10 cellular contexts compared by ENCODE assay signal in the genomic region with DNA sequence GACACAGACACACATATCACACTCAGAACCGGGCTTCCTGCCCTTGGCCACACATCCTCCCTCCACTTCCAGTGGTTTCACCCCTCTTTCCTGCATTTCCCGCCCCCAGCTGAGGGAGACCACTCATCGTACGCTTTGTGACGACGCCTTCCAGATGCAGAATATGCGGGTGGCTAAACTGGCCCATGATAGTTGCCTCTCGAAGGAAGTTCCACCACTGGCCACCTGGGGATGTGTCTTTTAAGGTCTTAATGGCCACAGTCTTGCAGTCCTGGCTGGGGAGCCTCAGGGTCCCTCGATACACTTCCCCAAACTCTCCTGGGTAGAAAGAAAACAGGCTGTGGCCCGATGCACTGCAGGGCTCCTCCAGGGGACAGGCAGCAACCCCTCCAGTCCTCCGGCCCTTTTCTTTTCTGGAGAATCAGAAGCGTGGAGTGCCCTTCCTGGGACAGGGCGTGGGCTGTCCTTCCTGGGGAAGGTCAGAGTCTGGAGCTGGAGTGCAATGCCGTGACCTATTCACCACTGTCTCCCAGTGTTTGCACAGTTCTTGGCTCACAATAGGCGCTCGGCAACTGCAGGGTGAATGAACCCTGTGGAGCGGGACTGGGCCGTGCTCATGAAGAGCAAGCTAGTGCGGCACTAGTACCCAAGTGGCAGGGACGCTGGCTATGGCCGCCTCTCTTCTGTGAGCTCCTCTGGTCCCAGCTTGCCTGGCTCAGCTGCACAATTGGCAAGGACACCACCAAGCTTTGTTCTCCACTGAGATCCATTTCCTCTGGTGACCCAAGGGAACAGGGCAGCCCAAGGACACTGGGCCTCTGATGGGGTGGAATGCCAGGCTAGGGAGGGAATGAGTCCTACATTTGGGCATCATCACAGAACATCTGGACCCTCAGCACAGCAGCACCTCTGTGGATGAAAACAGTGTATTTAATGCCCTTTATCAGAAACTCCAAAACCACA. TPM values are rescaled to one million over a fixed set of nuclear protein-coding genes. Genes with fewer than 3 reads are reported as not detected.
A peak's percentile ranks its signal among the peaks of the same experiment; 100 is the strongest.
DNase-seq lines count a peak whose midpoint lies in the region; ATAC-seq and TF ChIP-seq lines count a peak whose summit lies in the region.
"Had no signal": no experiment of that assay in that cellular context is flagged by ENCODE, and none has a peak within 500 bp of the region (broad histone marks: within the 10 kb centered on the region; RNA-seq: fewer than 3 reads in every experiment).

No MANE protein-coding gene starts in this region.

- TF ChIP-seq POLR2A in adrenal gland (IDR thresholded peaks at IDR 0.05) = no peak

- H3K9ac ChIP-seq in BLaER1 treated with 17β-estradiol and CSF1 and Interleukin-3, amounts not matched to agents 10 nM and 100 nM = peak overlapping the region in 4 of 11 experiments; percentile 5 to 30 (median 13); a peak in 3 of 22 replicates

- H3K4me1 ChIP-seq in BLaER1 treated with 17β-estradiol and CSF1 and Interleukin-3, amounts not matched to agents 10 nM and 100 nM = peaks cover 16 to 53% (median 31%) of the 10 kb centered on the region in 10 experiments
- peaks cover 11 to 33% of the 10 kb centered on the region in 2 donors for H3K4me1 ChIP-seq in adrenal gland (replicated peaks in 1 of 2)
- peaks cover 55% of the 10 kb centered on the region for H3K4me1 ChIP-seq in lower lobe of right lung

- DNase-seq in HFF-Myc (ENCODE audit: extremely low read depth, low read depth) = no peak
- peak in 4 of 7 donors; percentile 52 to 70 (median 62) for DNase-seq in adrenal gland
- no peak for DNase-seq in lower lobe of right lung
- DNase-seq in inferior parietal cortex (ENCODE audit: extremely low spot score) = no peak
- no peak for DNase-seq in GM19240 (ENCODE audit: insufficient read length, low spot score)
- no peak for DNase-seq in SIG-M5 (lab: John Stamatoyannopoulos, UW)
- DNase-seq in activated gamma-delta T cell (lab: John Stamatoyannopoulos, UW) = no peak
- DNase-seq: activated T-cell treated with anti-CD3 and anti-CD28 coated beads, Interleukin-2, amount 50 U/mL, for 72 hours had no signal

- TF ChIP-seq CTCF in HFF-Myc (IDR thresholded peaks at IDR 0.05; ENCODE audit: low read depth, low read length, missing control alignments) (peak; percentile 8), adrenal gland (IDR thresholded peaks at IDR 0.05) (peak in 3 of 6 experiments; percentile 14 to 35 (median 25)), lower lobe of right lung (IDR thresholded peaks at IDR 0.05) (no peak)

- peaks cover 19 to 32% (median 26%) of the 10 kb centered on the region in 11 experiments for H3K36me3 ChIP-seq in BLaER1 treated with 17β-estradiol and CSF1 and Interleukin-3, amounts not matched to agents 10 nM and 100 nM
- H3K36me3 ChIP-seq in adrenal gland (replicated peaks in 1 of 2) (peaks cover 0 to 10% of the 10 kb centered on the region in 2 donors), lower lobe of right lung (peaks cover 20% of the 10 kb centered on the region)

- no peaks in the 10 kb centered on the region for H3K9me3 ChIP-seq in BLaER1 treated with 17β-estradiol and CSF1 and Interleukin-3, amounts not matched to agents 10 nM and 100 nM (replicated peaks in 1 of 11)
- H3K9me3 ChIP-seq in adrenal gland (replicated peaks in 1 of 3) = no peaks in the 10 kb centered on the region
- H3K9me3 ChIP-seq in lower lobe of right lung = no peaks in the 10 kb centered on the region

- H3K4me3 ChIP-seq in BLaER1 treated with 17β-estradiol and CSF1 and Interleukin-3, amounts not matched to agents 10 nM and 100 nM = peak overlapping the region in 1 of 10 experiments; percentile 8; a peak in 2 of 20 replicates
- no peak overlapping the region for H3K4me3 ChIP-seq in HFF-Myc (replicated peaks; ENCODE audit: low read depth, low read length)
- H3K4me3 ChIP-seq in adrenal gland = no peak overlapping the region
- no peak overlapping the region for H3K4me3 ChIP-seq in lower lobe of right lung

- intact Hi-C loops in adrenal gland (cut with DNase I) = no loop called here
- intact Hi-C loops in lower lobe of right lung (cut with DNase I) = no loop called here

- H3K4me2 ChIP-seq in BLaER1 treated with 17β-estradiol and CSF1 and Interleukin-3, amounts not matched to agents 10 nM and 100 nM = peak overlapping the region; percentile 8 to 96 (median 77); a peak in 21 of 22 replicates

- H3K27me3 ChIP-seq in BLaER1 treated with 17β-estradiol and CSF1 and Interleukin-3, amounts not matched to agents 10 nM and 100 nM = no peaks in the 10 kb centered on the region
- no peaks in the 10 kb centered on the region for H3K27me3 ChIP-seq in adrenal gland
- no peaks in the 10 kb centered on the region for H3K27me3 ChIP-seq in lower lobe of right lung (ENCODE audit: low read depth)

- peaks cover 0 to 62% (median 38%) of the 10 kb centered on the region in 11 experiments; a peak in 20 of 22 replicates for H4K20me1 ChIP-seq in BLaER1 treated with 17β-estradiol and CSF1 and Interleukin-3, amounts not matched to agents 10 nM and 100 nM

- peak; percentile 7 to 13 for ATAC-seq in lower lobe of right lung

- H3K27ac ChIP-seq in BLaER1 treated with 17β-estradiol and CSF1 and Interleukin-3, amounts not matched to agents 10 nM and 100 nM = peak overlapping the region in 3 of 11 experiments; percentile 6 to 27 (median 9); a peak in 3 of 22 replicates
- H3K27ac ChIP-seq in adrenal gland = peak overlapping the region in 1 of 5 donors; percentile 29
- H3K27ac ChIP-seq in lower lobe of right lung = peak overlapping the region; percentile 57

- 53 to 63% (median 56%) methylated on average over 16 to 21 of the region's 21 CpGs for WGBS in adrenal gland, 4 donors

RNA-seq across cellular contexts. Expression of gene EPHA1, which starts 13.2 kb away (rescaled TPM):
- total RNA-seq in adrenal gland (1 to 10 TPM in 1 of 8 donors, under 1 TPM in 5, not detected in 2; 0.14 to 1.3 (median 0.51) TPM), lower lobe of right lung (9.0 TPM)
- 1 to 10 TPM in 1 of 3 donors, under 1 TPM in 2; 0.07 to 1.2 (median 0.40) TPM for polyA plus RNA-seq in adrenal gland
- total RNA-seq: glomerular endothelial cell had no signal

RNA-seq across cellular contexts. Expression of gene ZYX, which starts 14.3 kb away (rescaled TPM):
- total RNA-seq in adrenal gland (100 to 1,000 TPM in 2 of 8 donors, 10 to 100 TPM in 6; 55.9 to 112 (median 77.1) TPM), lower lobe of right lung (231 TPM)
- 100 to 1,000 TPM in 2 of 3 donors, 10 to 100 TPM in 1; 34.8 to 152 (median 117) TPM for polyA plus RNA-seq in adrenal gland

RNA-seq across cellular contexts. Expression of gene FAM131B, which starts 33.0 kb away (rescaled TPM):
- total RNA-seq in adrenal gland = 1 to 10 TPM in 1 of 8 donors, under 1 TPM in 7; 0.10 to 1.2 (median 0.45) TPM
- under 1 TPM; 0.20 to 0.40 (median 0.29) TPM for polyA plus RNA-seq in adrenal gland
- 0.53 TPM for total RNA-seq in lower lobe of right lung

RNA-seq across cellular contexts. Expression of gene TAS2R60, which starts 47.8 kb away (rescaled TPM):
- total RNA-seq in adrenal gland (under 1 TPM in 1 of 8 donors, not detected in 7; 0.42 TPM), lower lobe of right lung (not detected)
- not detected for polyA plus RNA-seq in adrenal gland
- total RNA-seq: activated T-cell treated with anti-CD3 and anti-CD28 coated beads, Interleukin-2, amount 50 U/mL, for 72 hours; glomerular endothelial cell had no signal

Comparison
In these comparisons a context has a peak if more than half of its experiments do, and no peak if none do; other contexts are left out.
1. DNase-seq: peak in adrenal gland (4 of 7); none in HFF-Myc (single experiment), lower lobe of right lung (single experiment), inferior parietal cortex (single experiment), GM19240 (single experiment), SIG-M5 (single experiment) and activated gamma-delta T cell (single experiment).